In the genomic region with DNA sequence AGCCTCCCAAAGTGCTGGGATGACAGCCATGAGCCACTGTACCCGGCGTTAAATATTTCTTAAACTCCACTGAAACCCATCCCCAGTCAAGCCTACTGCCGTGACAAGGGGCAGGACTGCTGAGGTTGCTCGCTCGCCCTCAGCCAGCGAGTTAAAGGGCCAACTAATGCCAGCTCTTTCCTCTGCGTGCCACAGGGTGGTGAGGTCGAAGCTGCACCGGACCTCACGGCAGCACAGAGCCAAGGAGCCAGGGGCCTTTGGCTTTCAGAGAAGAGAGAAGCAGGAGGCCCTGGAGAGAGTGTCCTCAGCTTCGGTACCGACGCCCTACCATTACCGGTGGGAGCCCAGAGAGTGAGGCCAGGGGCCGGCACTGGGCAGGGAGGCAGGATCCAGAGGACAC, we compare ENCODE assay signal across 1 cellular context.
TF ChIP-seq lines count a peak whose summit lies in the region.

No MANE protein-coding gene starts in this region.

TF ChIP-seq in H1, 55 proteins besides CTCF, POLR2A, EP300 and RAD21:
- TF ChIP-seq BRCA1 (IDR thresholded peaks at IDR 0.05; ENCODE audit: low read depth, low read length) = no peak
- TF ChIP-seq TAF1 (IDR thresholded peaks at IDR 0.05; ENCODE audit: low read depth, low read length) = no peak
- no peak for TF ChIP-seq EGR1 (IDR thresholded peaks at IDR 0.05; ENCODE audit: borderline replicate concordance, low read depth, low read length)
- TF ChIP-seq GTF2F1 (IDR thresholded peaks at IDR 0.05; ENCODE audit: borderline replicate concordance, low read depth, low read length) = no peak
